ENCODE assay signal across 15 cellular contexts in genomic region chr12:14886271-14886670, GRCh38. TPM values are rescaled to one million over a fixed set of nuclear protein-coding genes. Genes with fewer than 3 reads are reported as not detected.
DNase-seq lines count a peak whose midpoint lies in the region; ATAC-seq and TF ChIP-seq lines count a peak whose summit lies in the region.
"Had no signal": no experiment of that assay in that cellular context is flagged by ENCODE, and none has a peak within 500 bp of the region (broad histone marks: within the 10 kb centered on the region; RNA-seq: fewer than 3 reads in every experiment).

No MANE protein-coding gene starts in this region.

- no peak for TF ChIP-seq CTCF in ascending aorta (IDR thresholded peaks at IDR 0.05)
- no peak for TF ChIP-seq CTCF in mesothelial cell of epicardium (IDR thresholded peaks at IDR 0.05; ENCODE audit: unreplicated experiment)

- H3K27ac ChIP-seq in right cardiac atrium (ENCODE audit: low read length) (peak overlapping the region; percentile 84), ascending aorta (peak overlapping the region; percentile 86 to 87), aorta (ENCODE audit: low read depth in 1 of 2, low read length in 2 of 2) (peak overlapping the region; percentile 67 to 69)

- H3K4me3 ChIP-seq in right cardiac atrium (ENCODE audit: low read length) (peak overlapping the region; percentile 66), ascending aorta (peak overlapping the region in 1 of 2 donors; percentile 75), aorta (ENCODE audit: low read length in 2 of 2) (peak overlapping the region in 1 of 2 donors; percentile 38)

- no peaks in the 10 kb centered on the region for H3K9me3 Mint-ChIP-seq in mesothelial cell of epicardium
- no peaks in the 10 kb centered on the region for H3K9me3 Mint-ChIP-seq in natural killer cell treated with Interleukin-12 subunit alpha and Interleukin-12 subunit beta and Interleukin-15 and Interleukin-18, amount 100 ng/mL, for 72 hours
- H3K9me3 Mint-ChIP-seq: activated CD4-positive, alpha-beta memory T cell treated with anti-CD3 and anti-CD28 coated beads for 36 hours; activated naive CD4-positive, alpha-beta T cell treated with anti-CD3 and anti-CD28 coated beads for 36 hours; HFFc6 had no signal

- H3K9me3 ChIP-seq in right cardiac atrium (ENCODE audit: control insufficient read depth, low read length) (no peaks in the 10 kb centered on the region), ascending aorta (no peaks in the 10 kb centered on the region), aorta (ENCODE audit: control insufficient read depth, low read length) (no peaks in the 10 kb centered on the region)

- H3K27me3 Mint-ChIP-seq in mesothelial cell of epicardium (ENCODE audit: low read depth): no peaks in the 10 kb centered on the region
- peaks cover 26 to 36% of the 10 kb centered on the region in 2 donors for H3K27me3 Mint-ChIP-seq in natural killer cell treated with Interleukin-12 subunit alpha and Interleukin-12 subunit beta and Interleukin-15 and Interleukin-18, amount 100 ng/mL, for 72 hours

- no peaks in the 10 kb centered on the region for H3K36me3 Mint-ChIP-seq in mesothelial cell of epicardium
- no peaks in the 10 kb centered on the region for H3K36me3 Mint-ChIP-seq in natural killer cell treated with Interleukin-12 subunit alpha and Interleukin-12 subunit beta and Interleukin-15 and Interleukin-18, amount 100 ng/mL, for 72 hours
- H3K36me3 Mint-ChIP-seq: activated CD4-positive, alpha-beta memory T cell treated with anti-CD3 and anti-CD28 coated beads for 36 hours had no signal

- peaks cover 8 to 24% of the 10 kb centered on the region in 2 donors for H3K36me3 ChIP-seq in ascending aorta
- H3K36me3 ChIP-seq in aorta (ENCODE audit: control insufficient read depth in 1 of 2, insufficient read depth in 2 of 2, low read length in 1 of 2): peaks cover 0 to 4% of the 10 kb centered on the region in 2 donors

- DNase-seq in right cardiac atrium (no peak), Right ventricle myocardium superior (no peak), ascending aorta (ENCODE audit: low spot score in 2 of 2) (no peak), mesothelial cell of epicardium (ENCODE audit: low spot score in 2 of 2, unreplicated experiment in 2 of 2) (peak in 1 of 2 experiments; percentile 49), aorta (no peak), NCI-H526 (lab: John Stamatoyannopoulos, UW) (no peak), KG1 (lab: John Stamatoyannopoulos, UW) (no peak)
- no peak for DNase-seq in natural killer cell treated with Interleukin-12 subunit alpha and Interleukin-12 subunit beta and Interleukin-15 and Interleukin-18, amount 100 ng/mL, for 72 hours (ENCODE audit: low spot score)
- DNase-seq: activated CD4-positive, alpha-beta memory T cell treated with anti-CD3 and anti-CD28 coated beads for 36 hours; activated naive CD4-positive, alpha-beta T cell treated with anti-CD3 and anti-CD28 coated beads for 36 hours; HFFc6; NCI-H1694 had no signal

- peak in 1 of 2 donors; percentile 5 for ATAC-seq in right cardiac atrium
- no peak for ATAC-seq in Right ventricle myocardium superior (ENCODE audit: poor library complexity)
- ATAC-seq in aorta (ENCODE audit: low FRiP score): no peak
- no peak for ATAC-seq in natural killer cell treated with Interleukin-12 subunit alpha and Interleukin-12 subunit beta and Interleukin-15 and Interleukin-18, amount 100 ng/mL, for 72 hours
- ATAC-seq: Panc1 had no signal

- peaks cover 6% of the 10 kb centered on the region for H3K4me1 ChIP-seq in right cardiac atrium (ENCODE audit: control insufficient read depth, insufficient read depth, low read length)
- peaks cover 0 to 5% of the 10 kb centered on the region in 2 donors for H3K4me1 ChIP-seq in ascending aorta
- peaks cover 0 to 2% of the 10 kb centered on the region in 2 donors for H3K4me1 ChIP-seq in aorta (ENCODE audit: control insufficient read depth in 1 of 2, insufficient read depth in 2 of 2, low read length in 2 of 2)

- H3K27ac Mint-ChIP-seq in mesothelial cell of epicardium: peak overlapping the region; percentile 90
- no peak overlapping the region for H3K27ac Mint-ChIP-seq in natural killer cell treated with Interleukin-12 subunit alpha and Interleukin-12 subunit beta and Interleukin-15 and Interleukin-18, amount 100 ng/mL, for 72 hours
- H3K27ac Mint-ChIP-seq: activated CD4-positive, alpha-beta memory T cell treated with anti-CD3 and anti-CD28 coated beads for 36 hours; activated naive CD4-positive, alpha-beta T cell treated with anti-CD3 and anti-CD28 coated beads for 36 hours; HFFc6 had no signal

- intact Hi-C loops in right cardiac atrium (cut with DNase I): loop anchor here in 3 of 4 donors (5.0 kb wide), 2 partner anchors 34 to 39 kb away; no protein-coding TSS in a partner anchor
- intact Hi-C loops in Right ventricle myocardium superior (cut with DNase I): loop anchor here (5.0 kb wide), 1 partner anchor 34 kb away; no protein-coding TSS in a partner anchor
- intact Hi-C loops in ascending aorta (cut with DNase I): no loop called here
- intact Hi-C loops in aorta (cut with DNase I): loop anchor here (5.0 kb wide), 2 partner anchors 61 to 66 kb away; no protein-coding TSS in a partner anchor

- peaks cover 70% of the 10 kb centered on the region for H3K4me1 Mint-ChIP-seq in mesothelial cell of epicardium
- H3K4me1 Mint-ChIP-seq in natural killer cell treated with Interleukin-12 subunit alpha and Interleukin-12 subunit beta and Interleukin-15 and Interleukin-18, amount 100 ng/mL, for 72 hours (ENCODE audit: low read depth in 2 of 2): peaks cover 21 to 24% of the 10 kb centered on the region in 2 donors

- H3K4me3 Mint-ChIP-seq in mesothelial cell of epicardium: peak overlapping the region; percentile 53
- H3K4me3 Mint-ChIP-seq in natural killer cell treated with Interleukin-12 subunit alpha and Interleukin-12 subunit beta and Interleukin-15 and Interleukin-18, amount 100 ng/mL, for 72 hours: no peak overlapping the region
- H3K4me3 Mint-ChIP-seq: activated CD4-positive, alpha-beta memory T cell treated with anti-CD3 and anti-CD28 coated beads for 36 hours; activated naive CD4-positive, alpha-beta T cell treated with anti-CD3 and anti-CD28 coated beads for 36 hours had no signal

- H3K27me3 ChIP-seq in right cardiac atrium (ENCODE audit: control insufficient read depth, insufficient read depth) (no peaks in the 10 kb centered on the region), ascending aorta (no peaks in the 10 kb centered on the region), aorta (ENCODE audit: control insufficient read depth in 1 of 2, insufficient read depth in 2 of 2, low read length in 1 of 2) (no peaks in the 10 kb centered on the region)

- WGBS in right cardiac atrium: 62% methylated on average over 6 of the region's 6 CpGs
- WGBS in aorta, 2 donors: 56 to 57% methylated on average over 6 of the region's 6 CpGs

RNA-seq across cellular contexts. Expression of gene MGP, which starts 0.6 kb away (rescaled TPM):
- total RNA-seq in right cardiac atrium (1,000 to 10,000 TPM in 3 of 4 donors, 100 to 1,000 TPM in 1; 660 to 1,578 (median 1,064) TPM), Right ventricle myocardium superior (231 TPM), ascending aorta (3,618 TPM), mesothelial cell of epicardium (202 to 221 TPM (median 202 TPM) in 3 replicates), aorta (over 10,000 TPM in 1 of 2 donors, 1,000 to 10,000 TPM in 1; 7,115 to 12,824 TPM)
- polyA plus RNA-seq in right cardiac atrium (841 TPM), aorta (over 10,000 TPM; 16,275 to 16,848 TPM)
- not detected for total RNA-seq in natural killer cell treated with Interleukin-12 subunit alpha and Interleukin-12 subunit beta and Interleukin-15 and Interleukin-18, amount 100 ng/mL, for 72 hours
- total RNA-seq: activated CD4-positive, alpha-beta memory T cell treated with anti-CD3 and anti-CD28 coated beads for 36 hours; activated naive CD4-positive, alpha-beta T cell treated with anti-CD3 and anti-CD28 coated beads for 36 hours; G401; T-helper 2 cell treated with Interferon-gamma antibody and Interleukin-4, amounts not matched to agents 100 ng/mL and 5 ng/mL, for 36 hours had no signal

RNA-seq across cellular contexts. Expression of gene ART4, which starts 42.9 kb away (rescaled TPM):
- 10 to 100 TPM in 2 of 4 donors, 1 to 10 TPM in 2; 9.2 to 13.2 (median 10.2) TPM for total RNA-seq in right cardiac atrium
- polyA plus RNA-seq in right cardiac atrium: 6.8 TPM
- total RNA-seq in Right ventricle myocardium superior: 2.8 TPM
- total RNA-seq in ascending aorta: 40.4 TPM
- 2.3 to 2.4 TPM (median 2.4 TPM) in 3 replicates for total RNA-seq in mesothelial cell of epicardium
- 10 to 100 TPM in 1 of 2 donors, 1 to 10 TPM in 1; 5.6 to 11.6 TPM for total RNA-seq in aorta
- 10 to 100 TPM; 10.5 to 50.8 TPM for polyA plus RNA-seq in aorta
- total RNA-seq in natural killer cell treated with Interleukin-12 subunit alpha and Interleukin-12 subunit beta and Interleukin-15 and Interleukin-18, amount 100 ng/mL, for 72 hours: not detected
- total RNA-seq: activated CD4-positive, alpha-beta memory T cell treated with anti-CD3 and anti-CD28 coated beads for 36 hours; activated naive CD4-positive, alpha-beta T cell treated with anti-CD3 and anti-CD28 coated beads for 36 hours; G401; HFFc6; T-helper 2 cell treated with Interferon-gamma antibody and Interleukin-4, amounts not matched to agents 100 ng/mL and 5 ng/mL, for 36 hours had no signal

RNA-seq across cellular contexts. Expression of gene ERP27, which starts 52.1 kb away (rescaled TPM):
- total RNA-seq in right cardiac atrium (under 1 TPM; 0.17 to 0.49 (median 0.37) TPM), Right ventricle myocardium superior (0.24 TPM), ascending aorta (not detected), mesothelial cell of epicardium (55.2 to 60.4 TPM (median 58.1 TPM) in 3 replicates), aorta (1 to 10 TPM; 1.3 to 3.2 TPM)
- polyA plus RNA-seq in right cardiac atrium (0.32 TPM), aorta (1 to 10 TPM in 1 of 2 donors, under 1 TPM in 1; 0.20 to 5.3 TPM)
- total RNA-seq in natural killer cell treated with Interleukin-12 subunit alpha and Interleukin-12 subunit beta and Interleukin-15 and Interleukin-18, amount 100 ng/mL, for 72 hours: 1 to 10 TPM; 3.2 to 3.7 TPM
- total RNA-seq: G401, HFFc6 had no signal

Comparison
In these comparisons a context has a peak if more than half of its experiments do, and no peak if none do; other contexts are left out.
1. RNA of gene MGP, which starts 0.6 kb away (total RNA-seq): 7,115 to 12,824 TPM in aorta, 3,618 TPM in ascending aorta (single experiment), 660 to 1,578 TPM in right cardiac atrium, 231 TPM in Right ventricle myocardium superior (single experiment) and 202 to 221 TPM in mesothelial cell of epicardium; not detected in natural killer cell treated with Interleukin-12 subunit alpha and Interleukin-12 subunit beta and Interleukin-15 and Interleukin-18, amount 100 ng/mL, for 72 hours; every median in the first group is over 100 times any median in the second.
2. RNA of gene ERP27, which starts 52.1 kb away (total RNA-seq): 55.2 to 60.4 TPM in mesothelial cell of epicardium; 3.2 to 3.7 TPM in natural killer cell treated with Interleukin-12 subunit alpha and Interleukin-12 subunit beta and Interleukin-15 and Interleukin-18, amount 100 ng/mL, for 72 hours, 1.3 to 3.2 TPM in aorta, 0.17 to 0.49 TPM in right cardiac atrium, 0.24 TPM in Right ventricle myocardium superior (single experiment) and not detected in ascending aorta (single experiment); every median in the first group is over 10 times any median in the second.
3. Peak in every context shown above with its lines, with median percentiles within 50 percentile points of each other: H3K27ac ChIP-seq.